ENCODE assay signal across 25 cellular contexts in the genomic region with DNA sequence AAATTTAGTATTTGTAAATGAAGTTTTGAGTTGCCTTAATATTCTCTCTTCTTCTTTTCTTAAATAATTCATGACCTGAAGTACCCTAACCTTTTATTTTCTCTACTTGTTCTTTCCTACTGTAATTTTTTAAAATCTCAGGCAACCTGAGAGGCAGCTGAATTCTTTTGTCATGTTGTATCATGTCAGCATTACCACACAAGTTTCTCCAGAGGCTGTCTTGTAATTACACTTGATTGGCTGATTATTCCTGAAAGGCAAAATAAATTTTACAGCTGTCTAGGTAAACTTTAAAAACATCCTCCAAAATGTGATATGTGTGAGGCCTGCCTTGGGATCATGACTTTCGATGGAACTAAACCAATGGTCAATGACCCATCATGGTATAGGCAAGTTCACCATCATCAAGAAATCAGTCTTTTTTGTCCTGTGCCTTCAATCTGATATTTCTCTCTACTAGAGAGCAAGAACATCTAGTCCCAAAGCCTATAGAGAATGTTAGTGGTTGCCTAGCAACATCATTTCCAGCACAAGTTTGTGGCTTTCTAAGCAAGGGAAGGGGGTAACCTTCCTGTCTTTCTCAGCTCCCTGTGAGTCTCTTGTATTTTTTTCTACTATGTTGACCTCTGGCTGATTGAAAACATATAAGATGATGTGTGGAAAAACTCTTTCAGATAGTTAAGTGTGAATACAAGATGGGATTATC.
"Had no signal": no experiment of that assay in that cellular context is flagged by ENCODE, and none has a peak within 500 bp of the region (broad histone marks: within the 10 kb centered on the region; RNA-seq: fewer than 3 reads in every experiment).

No MANE protein-coding gene starts in this region.

- H3K27ac Mint-ChIP-seq: activated CD4-positive, alpha-beta T cell treated with anti-CD3 and anti-CD28 coated beads, Interleukin-2, amount 10 ng/mL, durations not matched to agents 24 days and 14 days; activated CD8-positive, alpha-beta T cell treated with anti-CD3 and anti-CD28 coated beads, Interleukin-2, amount 10 ng/mL, durations not matched to agents 7 days and 5 days; activated naive CD4-positive, alpha-beta T cell treated with anti-CD3 and anti-CD28 coated beads, Interleukin-2, amount 50 U/mL, for 24 hours; activated T-helper 1 cell treated with anti-CD3 and anti-CD28 coated beads, Interleukin-12 subunit alpha, Interleukin-12 subunit beta, Interleukin-2, Interleukin-4 antibody, amounts not matched to agents 30 ng/mL and 10 ng/mL and 1 ng/mL, durations not matched to agents 14 hours and 24 hours and 36 hours; naive thymus-derived CD4-positive, alpha-beta T cell; stimulated activated naive B cell treated with anti-CD40 and anti-IgM and Interleukin-4, amounts not matched to agents 10 μg/mL and 1 μg/mL and 100 μg/mL, for 72 hours had no signal

- H3K9me3 ChIP-seq: heart left ventricle, lower lobe of right lung, sigmoid colon, transverse colon had no signal

- H3K9ac ChIP-seq: neural progenitor cell had no signal

- H2AFZ ChIP-seq: neural progenitor cell had no signal

- DNase-seq: activated CD4-positive, alpha-beta T cell treated with anti-CD3 and anti-CD28 coated beads, Interleukin-2, amount 10 ng/mL, durations not matched to agents 24 days and 14 days; activated CD8-positive, alpha-beta T cell treated with anti-CD3 and anti-CD28 coated beads, Interleukin-2, amount 10 ng/mL, durations not matched to agents 7 days and 5 days; activated gamma-delta T cell; aorta; brain microvascular endothelial cell; heart left ventricle; left colon; lower lobe of right lung; naive thymus-derived CD4-positive, alpha-beta T cell; posterior cingulate gyrus; retina; sigmoid colon; stimulated activated CD4-positive, alpha-beta T cell treated with anti-CD3 and anti-CD28 coated beads, Interleukin-15, amount 100 ng/mL, for 24 hours; stimulated activated CD4-positive, alpha-beta T cell treated with anti-CD3 and anti-CD28 coated beads, Interleukin-2, amount 100 ng/mL, for 48 hours; stimulated activated CD8-positive, alpha-beta memory T cell treated with anti-CD3 and anti-CD28 coated beads, Interleukin-4, amount 100 ng/mL, for 48 hours; stimulated activated naive B cell treated with anti-CD40 and anti-IgM and Interleukin-4, amounts not matched to agents 10 μg/mL and 1 μg/mL and 100 μg/mL, for 72 hours; transverse colon had no signal

- H3K4me3 Mint-ChIP-seq: activated CD4-positive, alpha-beta T cell treated with anti-CD3 and anti-CD28 coated beads, Interleukin-2, amount 10 ng/mL, durations not matched to agents 24 days and 14 days; activated CD8-positive, alpha-beta T cell treated with anti-CD3 and anti-CD28 coated beads, Interleukin-2, amount 10 ng/mL, durations not matched to agents 7 days and 5 days; activated naive CD4-positive, alpha-beta T cell treated with anti-CD3 and anti-CD28 coated beads, Interleukin-2, amount 50 U/mL, for 24 hours; activated T-helper 1 cell treated with anti-CD3 and anti-CD28 coated beads, Interleukin-12 subunit alpha, Interleukin-12 subunit beta, Interleukin-2, Interleukin-4 antibody, amounts not matched to agents 30 ng/mL and 10 ng/mL and 1 ng/mL, durations not matched to agents 14 hours and 24 hours and 36 hours; naive thymus-derived CD4-positive, alpha-beta T cell; neural progenitor cell; stimulated activated naive B cell treated with anti-CD40 and anti-IgM and Interleukin-4, amounts not matched to agents 10 μg/mL and 1 μg/mL and 100 μg/mL, for 72 hours had no signal

- H3K4me3 ChIP-seq: coronary artery, heart left ventricle, lower lobe of right lung, neural progenitor cell, sigmoid colon, smooth muscle cell, transverse colon had no signal

- H3K36me3 ChIP-seq: brain microvascular endothelial cell, heart left ventricle, lower lobe of right lung, neural progenitor cell, sigmoid colon, transverse colon had no signal

- ATAC-seq: activated CD4-positive, CD25-positive, alpha-beta regulatory T cell treated with anti-CD3 and anti-CD28 coated beads, Interleukin-2, amount 50 U/mL, for 24 hours; activated CD8-positive, alpha-beta T cell treated with anti-CD3 and anti-CD28 coated beads, Interleukin-2, amount 10 ng/mL, durations not matched to agents 7 days and 5 days; heart left ventricle; left colon; lower lobe of right lung; naive thymus-derived CD4-positive, alpha-beta T cell; stimulated activated naive B cell treated with anti-CD40 and anti-IgM and Interleukin-4, amounts not matched to agents 10 μg/mL and 1 μg/mL and 100 μg/mL, for 72 hours had no signal

- H3K4me1 Mint-ChIP-seq: activated CD4-positive, alpha-beta T cell treated with anti-CD3 and anti-CD28 coated beads, Interleukin-2, amount 10 ng/mL, durations not matched to agents 24 days and 14 days; activated naive CD4-positive, alpha-beta T cell treated with anti-CD3 and anti-CD28 coated beads, Interleukin-2, amount 50 U/mL, for 24 hours; naive thymus-derived CD4-positive, alpha-beta T cell had no signal

- H3K27ac ChIP-seq: brain microvascular endothelial cell, coronary artery, epithelial cell of prostate, heart left ventricle, lower lobe of right lung, neural progenitor cell, sigmoid colon, transverse colon, VCaP had no signal

- H3K27me3 Mint-ChIP-seq: stimulated activated naive B cell treated with anti-CD40 and anti-IgM and Interleukin-4, amounts not matched to agents 10 μg/mL and 1 μg/mL and 100 μg/mL, for 72 hours had no signal

- H3K4me2 ChIP-seq: neural progenitor cell, smooth muscle cell had no signal

- H3K27me3 ChIP-seq: brain microvascular endothelial cell, neural progenitor cell, sigmoid colon, transverse colon had no signal

- H3K4me1 ChIP-seq: heart left ventricle, lower lobe of right lung, neural progenitor cell had no signal
